28 cellular contexts compared by ENCODE assay signal in the genomic region with DNA sequence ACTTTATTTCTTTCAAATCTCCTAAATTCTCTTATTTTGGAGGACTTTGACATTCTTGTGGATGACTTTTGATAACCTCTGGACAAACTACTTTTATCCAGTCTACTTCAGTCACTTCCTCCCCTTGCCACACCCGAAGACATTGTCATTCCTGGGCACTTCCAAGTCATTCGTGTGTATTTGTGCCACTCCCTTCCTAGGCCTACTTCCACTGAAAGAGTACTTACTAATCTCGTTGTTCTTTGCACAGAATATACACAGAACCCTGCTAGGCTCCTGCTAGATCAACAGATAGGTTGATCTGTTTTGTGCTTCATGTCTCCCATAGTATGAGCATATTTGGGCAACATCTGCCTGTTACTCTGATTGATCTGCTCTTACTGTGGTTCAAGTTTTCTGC.
A peak's percentile ranks its signal among the peaks of the same experiment; 100 is the strongest.
DNase-seq lines count a peak whose midpoint lies in the region; ATAC-seq and TF ChIP-seq lines count a peak whose summit lies in the region.
"Had no signal": no experiment of that assay in that cellular context is flagged by ENCODE, and none has a peak within 500 bp of the region (broad histone marks: within the 10 kb centered on the region; RNA-seq: fewer than 3 reads in every experiment).

No MANE protein-coding gene starts in this region.

- TF ChIP-seq CTCF in PC-3 (conservative IDR thresholded peaks at IDR 0.05; ENCODE audit: low read depth, low read length) (no peak), epithelial cell of esophagus (IDR thresholded peaks at IDR 0.05; ENCODE audit: insufficient read depth, low read depth, low read length, missing control alignments) (no peak), osteoblast (IDR thresholded peaks at IDR 0.05; ENCODE audit: extremely low read depth, low read depth, low read length) (no peak)

- no peaks in the 10 kb centered on the region for H3K36me3 Mint-ChIP-seq in activated T-cell treated with anti-CD3 and anti-CD28 coated beads, Interleukin-2, amount 50 U/mL, for 4 hours (ENCODE audit: insufficient read depth)
- H3K36me3 Mint-ChIP-seq: activated naive CD4-positive, alpha-beta T cell treated with anti-CD3 and anti-CD28 coated beads, Interleukin-2, amount 50 U/mL, for 24 hours; naive thymus-derived CD8-positive, alpha-beta T cell had no signal

- no TSS peak for BruUV-seq in PC-3 (replicated peaks; lab: Mats Ljungman, UMichigan)

- H3K9me3 ChIP-seq in PC-3 (ENCODE audit: low read length) (no peaks in the 10 kb centered on the region), osteoblast (ENCODE audit: low read depth, low read length) (no peaks in the 10 kb centered on the region)
- H3K9me3 ChIP-seq: BLaER1, prostate gland, SJCRH30, thyroid gland had no signal

- H4K20me1 ChIP-seq in PC-3 (ENCODE audit: low read length) (no peaks in the 10 kb centered on the region), osteoblast (ENCODE audit: insufficient read depth, low read length) (no peaks in the 10 kb centered on the region)
- H4K20me1 ChIP-seq: BLaER1 had no signal

- H3K9me3 Mint-ChIP-seq in activated T-cell treated with anti-CD3 and anti-CD28 coated beads, Interleukin-2, amount 50 U/mL, for 4 hours, result peaks cover 13% of the 10 kb centered on the region

- H3K9ac ChIP-seq in PC-3 (ENCODE audit: low read length), result peak overlapping the region; percentile 37
- H3K9ac ChIP-seq: BLaER1 had no signal

- H3K4me3 Mint-ChIP-seq in activated T-cell treated with anti-CD3 and anti-CD28 coated beads, Interleukin-2, amount 50 U/mL, for 4 hours, result no peak overlapping the region
- H3K4me3 Mint-ChIP-seq: activated naive CD4-positive, alpha-beta T cell treated with anti-CD3 and anti-CD28 coated beads, Interleukin-2, amount 50 U/mL, for 24 hours; naive thymus-derived CD8-positive, alpha-beta T cell had no signal

- H3K36me3 ChIP-seq in PC-3 (ENCODE audit: low read depth, low read length) (no peaks in the 10 kb centered on the region), osteoblast (ENCODE audit: insufficient read depth, low read length) (no peaks in the 10 kb centered on the region)
- H3K36me3 ChIP-seq: BLaER1, cardiac muscle cell, prostate gland, SJCRH30, thyroid gland had no signal

- H3K9me2 ChIP-seq in PC-3 (replicated peaks; ENCODE audit: low read length), result no peaks in the 10 kb centered on the region

- DNase-seq in ELR (ENCODE audit: low read depth) (peak; percentile 8), PC-3 (peak; percentile 75), epithelial cell of esophagus (ENCODE audit: low read depth) (peak; percentile 30), osteoblast (ENCODE audit: insufficient read length, low spot score, missing footprints) (peak; percentile 71), activated gamma-delta T cell treated with Interleukin-2 at 50 U/mL for 16 hours (no peak), GF-D8 (lab: John Stamatoyannopoulos, UW) (no peak)
- no peak for DNase-seq in activated T-cell treated with anti-CD3 and anti-CD28 coated beads, Interleukin-2, amount 50 U/mL, for 4 hours
- DNase-seq: activated CD4-positive, alpha-beta T cell treated with anti-CD3 and anti-CD28 coated beads for 48 hours; DMS53; effector CD4-positive, alpha-beta T cell; glutamatergic neuron; GOT3; KG1; naive thymus-derived CD8-positive, alpha-beta T cell; NCI-H1436 treated with DMSO at 0.1 percent for 48 hours; NCI-H446 treated with DMSO at 0.1 percent for 48 hours; NCI-H774; nucleus accumbens; RPMI8226; SJCRH30; stimulated activated CD4-positive, alpha-beta T cell treated with anti-CD3 and anti-CD28 coated beads, Interleukin-4, amount 100 ng/mL, for 1 hour; thyroid gland had no signal

- peak overlapping the region; percentile 80 for H3K27ac ChIP-seq in PC-3 (ENCODE audit: low read length)
- peak overlapping the region; percentile 24 for H3K27ac ChIP-seq in osteoblast (ENCODE audit: low read depth, low read length)
- H3K27ac ChIP-seq: BLaER1, cardiac muscle cell, prostate gland, SJCRH30, thyroid gland had no signal

- TF ChIP-seq POLR2A in GM18505 (IDR thresholded peaks at IDR 0.05; ENCODE audit: borderline replicate concordance, extremely low read depth, insufficient read depth, insufficient read length), result no peak

- peaks cover 8% of the 10 kb centered on the region for H3F3A ChIP-seq in PC-3 (ENCODE audit: low read length, unreplicated experiment)

- H3K4me3 ChIP-seq in PC-3 (ENCODE audit: low read length) (no peak overlapping the region), epithelial cell of esophagus (ENCODE audit: low read length) (no peak overlapping the region), osteoblast (ENCODE audit: insufficient read depth, low read length) (no peak overlapping the region)
- H3K4me3 ChIP-seq: BLaER1, cardiac muscle cell, prostate gland, SJCRH30, thyroid gland had no signal

- CTCF ChIA-PET in PC-3 (lab: Charles Lee), result no interaction called here

- ATAC-seq in PC-3, result peak; percentile 76
- ATAC-seq in activated T-cell treated with anti-CD3 and anti-CD28 coated beads, Interleukin-2, amount 50 U/mL, for 4 hours, result no peak
- no peak for ATAC-seq in GM18505 (IDR thresholded peaks at IDR 0.05; ENCODE audit: unreplicated experiment)
- ATAC-seq: naive thymus-derived CD8-positive, alpha-beta T cell; sciatic nerve had no signal

- H3K27me3 Mint-ChIP-seq in activated T-cell treated with anti-CD3 and anti-CD28 coated beads, Interleukin-2, amount 50 U/mL, for 4 hours (ENCODE audit: low read depth), result no peaks in the 10 kb centered on the region
- H3K27me3 Mint-ChIP-seq: activated naive CD4-positive, alpha-beta T cell treated with anti-CD3 and anti-CD28 coated beads, Interleukin-2, amount 50 U/mL, for 24 hours had no signal

- H2AFZ ChIP-seq in PC-3 (ENCODE audit: low read length) (0 out of 2 replicates have a peak overlapping the region, but pooled peaks have one; percentile 16), osteoblast (ENCODE audit: low read length) (peak overlapping the region; percentile 64)

- H3K4me1 ChIP-seq in PC-3 (ENCODE audit: insufficient read depth, low read length) (peaks cover 52% of the 10 kb centered on the region), osteoblast (ENCODE audit: insufficient read depth, low read length) (no peaks in the 10 kb centered on the region)
- H3K4me1 ChIP-seq: prostate gland had no signal

- H3K4me1 Mint-ChIP-seq in activated T-cell treated with anti-CD3 and anti-CD28 coated beads, Interleukin-2, amount 50 U/mL, for 4 hours (ENCODE audit: low read depth), result no peaks in the 10 kb centered on the region
- H3K4me1 Mint-ChIP-seq: activated naive CD4-positive, alpha-beta T cell treated with anti-CD3 and anti-CD28 coated beads, Interleukin-2, amount 50 U/mL, for 24 hours; naive thymus-derived CD8-positive, alpha-beta T cell had no signal

- POLR2A ChIA-PET in PC-3 (lab: Charles Lee; ENCODE audit: unreplicated experiment), result no interaction called here

- H3K79me2 ChIP-seq in PC-3 (ENCODE audit: low read length), result no peaks in the 10 kb centered on the region
- no peaks in the 10 kb centered on the region for H3K79me2 ChIP-seq in osteoblast (ENCODE audit: insufficient read depth, low read length)

- no peaks in the 10 kb centered on the region for H3K27me3 ChIP-seq in PC-3 (ENCODE audit: low read length)
- no peaks in the 10 kb centered on the region for H3K27me3 ChIP-seq in osteoblast (ENCODE audit: insufficient read depth, low read length)
- H3K27me3 ChIP-seq: BLaER1, cardiac muscle cell, SJCRH30, thyroid gland had no signal

- H3K4me2 ChIP-seq in PC-3 (ENCODE audit: low read length) (peak overlapping the region; percentile 21), osteoblast (ENCODE audit: insufficient read depth, low read length) (no peak overlapping the region)
- H3K4me2 ChIP-seq: BLaER1 had no signal

- intact Hi-C loops in PC-3 (cut with micrococcal nuclease), result loop anchor here (2.0 to 5.0 kb wide), 2 partner anchors 167 to 256 kb away; no protein-coding TSS in a partner anchor

Comparison
In these comparisons a context has a peak if more than half of its experiments do, and no peak if none do; other contexts are left out.
1. DNase-seq: peak in ELR (single experiment), PC-3 (single experiment), epithelial cell of esophagus (single experiment) and osteoblast (single experiment); none in activated gamma-delta T cell treated with Interleukin-2 at 50 U/mL for 16 hours (single experiment), activated T-cell treated with anti-CD3 and anti-CD28 coated beads, Interleukin-2, amount 50 U/mL, for 4 hours (single experiment) and GF-D8 (single experiment).